20 cellular contexts compared by ENCODE assay signal in genomic region chr10:96034625-96035024, GRCh38. TPM values are rescaled to one million over a fixed set of nuclear protein-coding genes. Genes with fewer than 3 reads are reported as not detected.
DNase-seq lines count a peak whose midpoint lies in the region; ATAC-seq, FAIRE-seq and TF ChIP-seq lines count a peak whose summit lies in the region.
"Had no signal": no experiment of that assay in that cellular context is flagged by ENCODE, and none has a peak within 500 bp of the region (broad histone marks: within the 10 kb centered on the region; RNA-seq: fewer than 3 reads in every experiment).

No MANE protein-coding gene starts in this region.

- no peak overlapping the region for H3K4me3 Mint-ChIP-seq in MCF 10A (ENCODE audit: unreplicated experiment)
- H3K4me3 Mint-ChIP-seq: CD4-positive, alpha-beta memory T cell; H9 had no signal

- FAIRE-seq in GM12891 (lab: Jason Lieb, UNC) = peak; percentile 28
- FAIRE-seq: A549, GM12892 had no signal

- TF ChIP-seq CTCF in MCF 10A (IDR thresholded peaks at IDR 0.05; ENCODE audit: unreplicated experiment) = no peak

- peaks cover 21% of the 10 kb centered on the region for H3K27me3 Mint-ChIP-seq in MCF 10A (ENCODE audit: insufficient read depth, unreplicated experiment)

- H3K9me3 Mint-ChIP-seq in MCF 10A (ENCODE audit: unreplicated experiment) = no peaks in the 10 kb centered on the region
- H3K9me3 Mint-ChIP-seq: H9 had no signal

- POLR2A ChIA-PET in MCF 10A (lab: Yijun Ruan, JAX) = no interaction called here

- no peak for ATAC-seq in GM21447 (IDR thresholded peaks at IDR 0.05; ENCODE audit: unreplicated experiment)
- ATAC-seq: A549, HCT116 had no signal

- H3K36me3 Mint-ChIP-seq in MCF 10A (ENCODE audit: insufficient read depth, unreplicated experiment) = no peaks in the 10 kb centered on the region

- CTCF ChIA-PET in MCF 10A (lab: Yijun Ruan, JAX) = no interaction called here

- no peak for TF ChIP-seq POLR2A in GM12891 (IDR thresholded peaks at IDR 0.05; ENCODE audit: low read depth, low read length)

- DNase-seq in GM12891 (ENCODE audit: insufficient read length, low spot score) (no peak), NAMALWA (ENCODE audit: low spot score) (peak; percentile 15), germinal center (ENCODE audit: low spot score) (peak; percentile 16), MCF 10A (ENCODE audit: unreplicated experiment) (no peak), T-helper 9 cell (no peak)
- no peak for DNase-seq in activated effector memory CD4-positive, alpha-beta T cell treated with anti-CD3 and anti-CD28 coated beads, Interleukin-2, amount 50 U/mL, for 16 hours
- DNase-seq: 8988T; C1 segment of cervical spinal cord; Calu3; CD4-positive, alpha-beta memory T cell; COR-L47; DMS53; DMS79 treated with DMSO at 0.1 percent for 48 hours; GF-D8; GM23248; H9 had no signal

- no peak overlapping the region for H3K27ac Mint-ChIP-seq in MCF 10A (ENCODE audit: low read depth, unreplicated experiment)
- H3K27ac Mint-ChIP-seq: H9 had no signal

- BruUV-seq in MCF 10A (replicated peaks; lab: Mats Ljungman, UMichigan) = no TSS peak

- intact Hi-C loops in MCF 10A (cut with micrococcal nuclease) = no loop called here

- no peaks in the 10 kb centered on the region for H3K4me1 Mint-ChIP-seq in MCF 10A (ENCODE audit: insufficient read depth, unreplicated experiment)
- H3K4me1 Mint-ChIP-seq: CD4-positive, alpha-beta memory T cell had no signal

TF ChIP-seq in GM12891, 5 proteins besides CTCF, POLR2A, EP300 and RAD21:
- TF ChIP-seq SPI1 (IDR thresholded peaks at IDR 0.05; ENCODE audit: low read depth, low read length) (0 out of 2 replicates have a peak, but pooled peaks have one; percentile 26), TAF1 (IDR thresholded peaks at IDR 0.05; ENCODE audit: low read depth, low read length) (no peak)

RNA-seq across cellular contexts. Expression of gene CCNJ, which starts 8.8 kb away (rescaled TPM):
- 2.1 TPM for polyA plus RNA-seq in GM12891 (2012; ENCODE audit: low read depth, missing spikeins)
- total RNA-seq in MCF 10A (2022) = 9.3 and 10.8 TPM in 2 replicates

Comparison
In these comparisons a context has a peak if more than half of its experiments do, and no peak if none do; other contexts are left out.
1. DNase-seq: peak in NAMALWA (single experiment) and germinal center (single experiment); none in GM12891 (single experiment), MCF 10A (single experiment), activated effector memory CD4-positive, alpha-beta T cell treated with anti-CD3 and anti-CD28 coated beads, Interleukin-2, amount 50 U/mL, for 16 hours (single experiment) and T-helper 9 cell (single experiment).